ENCODE assay signal across 1 cellular context in the genomic region with DNA sequence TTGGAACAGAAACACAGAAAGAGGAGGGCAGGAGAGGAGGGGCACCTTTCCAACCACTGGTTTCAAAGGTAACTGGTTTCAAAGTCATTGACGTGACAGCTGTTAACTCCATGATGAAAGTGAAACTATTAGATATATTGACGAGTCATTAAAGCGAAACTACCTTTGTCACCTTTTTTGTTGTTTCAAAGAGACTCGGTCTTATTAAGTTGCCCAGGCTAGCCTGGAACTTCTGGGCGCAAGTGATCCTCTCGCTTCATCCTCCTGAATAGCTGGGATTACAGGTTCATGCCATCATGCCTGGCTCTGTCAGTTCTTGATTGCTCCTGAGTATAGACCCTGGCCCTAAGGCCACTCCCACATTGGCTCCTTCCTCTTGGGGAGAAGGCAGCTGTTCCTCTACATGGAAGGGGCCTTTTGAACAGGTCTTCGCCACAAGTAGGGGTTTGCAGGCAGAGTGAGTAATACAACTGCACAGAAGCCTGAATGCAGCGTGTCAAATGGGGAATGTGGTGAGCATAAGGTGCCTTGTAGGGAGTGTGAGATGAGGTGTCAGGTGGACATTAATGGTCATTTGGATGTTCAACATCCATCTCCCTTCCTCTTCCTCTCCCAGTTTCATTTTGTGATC.
TF ChIP-seq lines count a peak whose summit lies in the region.

No MANE protein-coding gene starts in this region.

TF ChIP-seq in HepG2, 621 proteins besides CTCF, POLR2A, EP300 and RAD21:
- no peak for TF ChIP-seq NFATC3 (CRISPR knock-in tag; IDR thresholded peaks at IDR 0.05)
- no peak for TF ChIP-seq ZNF274 (CRISPR knock-in tag; IDR thresholded peaks at IDR 0.05)
- TF ChIP-seq, protein P1, sequence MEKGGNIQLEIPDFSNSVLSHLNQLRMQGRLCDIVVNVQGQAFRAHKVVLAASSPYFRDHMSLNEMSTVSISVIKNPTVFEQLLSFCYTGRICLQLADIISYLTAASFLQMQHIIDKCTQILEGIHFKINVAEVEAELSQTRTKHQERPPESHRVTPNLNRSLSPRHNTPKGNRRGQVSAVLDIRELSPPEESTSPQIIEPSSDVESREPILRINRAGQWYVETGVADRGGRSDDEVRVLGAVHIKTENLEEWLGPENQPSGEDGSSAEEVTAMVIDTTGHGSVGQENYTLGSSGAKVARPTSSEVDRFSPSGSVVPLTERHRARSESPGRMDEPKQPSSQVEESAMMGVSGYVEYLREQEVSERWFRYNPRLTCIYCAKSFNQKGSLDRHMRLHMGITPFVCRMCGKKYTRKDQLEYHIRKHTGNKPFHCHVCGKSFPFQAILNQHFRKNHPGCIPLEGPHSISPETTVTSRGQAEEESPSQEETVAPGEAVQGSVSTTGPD (CRISPR knock-in tag; IDR thresholded peaks at IDR 0.05): no peak
- TF ChIP-seq ZNF552 (CRISPR knock-in tag; IDR thresholded peaks at IDR 0.05; ENCODE audit: borderline replicate concordance): no peak
- no peak for TF ChIP-seq JUND (CRISPR knock-in tag; IDR thresholded peaks at IDR 0.05)
- TF ChIP-seq, protein P2, sequence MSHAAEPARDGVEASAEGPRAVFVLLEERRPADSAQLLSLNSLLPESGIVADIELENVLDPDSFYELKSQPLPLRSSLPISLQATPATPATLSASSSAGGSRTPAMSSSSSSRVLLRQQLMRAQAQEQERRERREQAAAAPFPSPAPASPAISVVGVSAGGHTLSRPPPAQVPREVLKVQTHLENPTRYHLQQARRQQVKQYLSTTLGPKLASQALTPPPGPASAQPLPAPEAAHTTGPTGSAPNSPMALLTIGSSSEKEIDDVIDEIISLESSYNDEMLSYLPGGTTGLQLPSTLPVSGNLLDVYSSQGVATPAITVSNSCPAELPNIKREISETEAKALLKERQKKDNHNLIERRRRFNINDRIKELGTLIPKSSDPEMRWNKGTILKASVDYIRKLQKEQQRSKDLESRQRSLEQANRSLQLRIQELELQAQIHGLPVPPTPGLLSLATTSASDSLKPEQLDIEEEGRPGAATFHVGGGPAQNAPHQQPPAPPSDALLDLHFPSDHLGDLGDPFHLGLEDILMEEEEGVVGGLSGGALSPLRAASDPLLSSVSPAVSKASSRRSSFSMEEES (CRISPR knock-in tag; IDR thresholded peaks at IDR 0.05): no peak
- TF ChIP-seq, protein P3, sequence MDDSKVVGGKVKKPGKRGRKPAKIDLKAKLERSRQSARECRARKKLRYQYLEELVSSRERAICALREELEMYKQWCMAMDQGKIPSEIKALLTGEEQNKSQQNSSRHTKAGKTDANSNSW (CRISPR knock-in tag; IDR thresholded peaks at IDR 0.05; ENCODE audit: borderline replicate concordance): no peak
- no peak for TF ChIP-seq BORCS8-MEF2B (CRISPR knock-in tag; IDR thresholded peaks at IDR 0.05)
- TF ChIP-seq, protein P4, sequence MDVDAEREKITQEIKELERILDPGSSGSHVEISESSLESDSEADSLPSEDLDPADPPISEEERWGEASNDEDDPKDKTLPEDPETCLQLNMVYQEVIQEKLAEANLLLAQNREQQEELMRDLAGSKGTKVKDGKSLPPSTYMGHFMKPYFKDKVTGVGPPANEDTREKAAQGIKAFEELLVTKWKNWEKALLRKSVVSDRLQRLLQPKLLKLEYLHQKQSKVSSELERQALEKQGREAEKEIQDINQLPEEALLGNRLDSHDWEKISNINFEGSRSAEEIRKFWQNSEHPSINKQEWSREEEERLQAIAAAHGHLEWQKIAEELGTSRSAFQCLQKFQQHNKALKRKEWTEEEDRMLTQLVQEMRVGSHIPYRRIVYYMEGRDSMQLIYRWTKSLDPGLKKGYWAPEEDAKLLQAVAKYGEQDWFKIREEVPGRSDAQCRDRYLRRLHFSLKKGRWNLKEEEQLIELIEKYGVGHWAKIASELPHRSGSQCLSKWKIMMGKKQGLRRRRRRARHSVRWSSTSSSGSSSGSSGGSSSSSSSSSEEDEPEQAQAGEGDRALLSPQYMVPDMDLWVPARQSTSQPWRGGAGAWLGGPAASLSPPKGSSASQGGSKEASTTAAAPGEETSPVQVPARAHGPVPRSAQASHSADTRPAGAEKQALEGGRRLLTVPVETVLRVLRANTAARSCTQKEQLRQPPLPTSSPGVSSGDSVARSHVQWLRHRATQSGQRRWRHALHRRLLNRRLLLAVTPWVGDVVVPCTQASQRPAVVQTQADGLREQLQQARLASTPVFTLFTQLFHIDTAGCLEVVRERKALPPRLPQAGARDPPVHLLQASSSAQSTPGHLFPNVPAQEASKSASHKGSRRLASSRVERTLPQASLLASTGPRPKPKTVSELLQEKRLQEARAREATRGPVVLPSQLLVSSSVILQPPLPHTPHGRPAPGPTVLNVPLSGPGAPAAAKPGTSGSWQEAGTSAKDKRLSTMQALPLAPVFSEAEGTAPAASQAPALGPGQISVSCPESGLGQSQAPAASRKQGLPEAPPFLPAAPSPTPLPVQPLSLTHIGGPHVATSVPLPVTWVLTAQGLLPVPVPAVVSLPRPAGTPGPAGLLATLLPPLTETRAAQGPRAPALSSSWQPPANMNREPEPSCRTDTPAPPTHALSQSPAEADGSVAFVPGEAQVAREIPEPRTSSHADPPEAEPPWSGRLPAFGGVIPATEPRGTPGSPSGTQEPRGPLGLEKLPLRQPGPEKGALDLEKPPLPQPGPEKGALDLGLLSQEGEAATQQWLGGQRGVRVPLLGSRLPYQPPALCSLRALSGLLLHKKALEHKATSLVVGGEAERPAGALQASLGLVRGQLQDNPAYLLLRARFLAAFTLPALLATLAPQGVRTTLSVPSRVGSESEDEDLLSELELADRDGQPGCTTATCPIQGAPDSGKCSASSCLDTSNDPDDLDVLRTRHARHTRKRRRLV (CRISPR knock-in tag; IDR thresholded peaks at IDR 0.05): no peak
- TF ChIP-seq ZNF724P (CRISPR knock-in tag; IDR thresholded peaks at IDR 0.05; ENCODE audit: borderline replicate concordance): no peak
- no peak for TF ChIP-seq ZSCAN22 (CRISPR knock-in tag; IDR thresholded peaks at IDR 0.05)
- no peak for TF ChIP-seq MBNL3 (CRISPR knock-in tag; conservative IDR thresholded peaks at IDR 0.05)
- no peak for TF ChIP-seq RNF2 (conservative IDR thresholded peaks at IDR 0.05; ENCODE audit: low read depth)
- TF ChIP-seq SUZ12 (IDR thresholded peaks at IDR 0.05; ENCODE audit: low read depth, low read length): no peak
- TF ChIP-seq, protein P5, sequence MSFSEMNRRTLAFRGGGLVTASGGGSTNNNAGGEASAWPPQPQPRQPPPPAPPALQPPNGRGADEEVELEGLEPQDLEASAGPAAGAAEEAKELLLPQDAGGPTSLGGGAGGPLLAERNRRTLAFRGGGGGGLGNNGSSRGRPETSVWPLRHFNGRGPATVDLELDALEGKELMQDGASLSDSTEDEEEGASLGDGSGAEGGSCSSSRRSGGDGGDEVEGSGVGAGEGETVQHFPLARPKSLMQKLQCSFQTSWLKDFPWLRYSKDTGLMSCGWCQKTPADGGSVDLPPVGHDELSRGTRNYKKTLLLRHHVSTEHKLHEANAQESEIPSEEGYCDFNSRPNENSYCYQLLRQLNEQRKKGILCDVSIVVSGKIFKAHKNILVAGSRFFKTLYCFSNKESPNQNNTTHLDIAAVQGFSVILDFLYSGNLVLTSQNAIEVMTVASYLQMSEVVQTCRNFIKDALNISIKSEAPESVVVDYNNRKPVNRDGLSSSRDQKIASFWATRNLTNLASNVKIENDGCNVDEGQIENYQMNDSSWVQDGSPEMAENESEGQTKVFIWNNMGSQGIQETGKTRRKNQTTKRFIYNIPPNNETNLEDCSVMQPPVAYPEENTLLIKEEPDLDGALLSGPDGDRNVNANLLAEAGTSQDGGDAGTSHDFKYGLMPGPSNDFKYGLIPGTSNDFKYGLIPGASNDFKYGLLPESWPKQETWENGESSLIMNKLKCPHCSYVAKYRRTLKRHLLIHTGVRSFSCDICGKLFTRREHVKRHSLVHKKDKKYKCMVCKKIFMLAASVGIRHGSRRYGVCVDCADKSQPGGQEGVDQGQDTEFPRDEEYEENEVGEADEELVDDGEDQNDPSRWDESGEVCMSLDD (CRISPR knock-in tag; IDR thresholded peaks at IDR 0.05; ENCODE audit: borderline replicate concordance): no peak
- TF ChIP-seq NBN (conservative IDR thresholded peaks at IDR 0.05): no peak
- TF ChIP-seq CENPT (CRISPR knock-in tag; IDR thresholded peaks at IDR 0.05; ENCODE audit: low read depth): no peak
- TF ChIP-seq REL (CRISPR knock-in tag; conservative IDR thresholded peaks at IDR 0.05): no peak
- TF ChIP-seq, protein P6, sequence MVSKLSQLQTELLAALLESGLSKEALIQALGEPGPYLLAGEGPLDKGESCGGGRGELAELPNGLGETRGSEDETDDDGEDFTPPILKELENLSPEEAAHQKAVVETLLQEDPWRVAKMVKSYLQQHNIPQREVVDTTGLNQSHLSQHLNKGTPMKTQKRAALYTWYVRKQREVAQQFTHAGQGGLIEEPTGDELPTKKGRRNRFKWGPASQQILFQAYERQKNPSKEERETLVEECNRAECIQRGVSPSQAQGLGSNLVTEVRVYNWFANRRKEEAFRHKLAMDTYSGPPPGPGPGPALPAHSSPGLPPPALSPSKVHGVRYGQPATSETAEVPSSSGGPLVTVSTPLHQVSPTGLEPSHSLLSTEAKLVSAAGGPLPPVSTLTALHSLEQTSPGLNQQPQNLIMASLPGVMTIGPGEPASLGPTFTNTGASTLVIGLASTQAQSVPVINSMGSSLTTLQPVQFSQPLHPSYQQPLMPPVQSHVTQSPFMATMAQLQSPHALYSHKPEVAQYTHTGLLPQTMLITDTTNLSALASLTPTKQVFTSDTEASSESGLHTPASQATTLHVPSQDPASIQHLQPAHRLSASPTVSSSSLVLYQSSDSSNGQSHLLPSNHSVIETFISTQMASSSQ (IDR thresholded peaks at IDR 0.05; ENCODE audit: low read depth): no peak
- TF ChIP-seq, protein P6 (CRISPR knock-in tag; IDR thresholded peaks at IDR 0.05; ENCODE audit: borderline replicate concordance): no peak
